13 cellular contexts compared by ENCODE assay signal in genomic region chr2:53312721-53313120, GRCh38.
"Had no signal": no experiment of that assay in that cellular context is flagged by ENCODE, and none has a peak within 500 bp of the region (broad histone marks: within the 10 kb centered on the region; RNA-seq: fewer than 3 reads in every experiment).

No MANE protein-coding gene starts in this region.

- H3K9me3 ChIP-seq: stomach had no signal

- H2AFZ ChIP-seq: neural progenitor cell, parathyroid adenoma had no signal

- H3K4me1 ChIP-seq: parathyroid adenoma, stomach had no signal

- H3K9ac ChIP-seq: neural progenitor cell, parathyroid adenoma had no signal

- H3K27ac ChIP-seq: neural progenitor cell, parathyroid adenoma, skin epidermis, stomach, VCaP had no signal

- H3K4me3 ChIP-seq: neural progenitor cell, skin epidermis, stomach had no signal

- H3K79me2 ChIP-seq: parathyroid adenoma had no signal

- H3K36me3 ChIP-seq: neural progenitor cell, stomach had no signal

- H3K27me3 ChIP-seq: neural progenitor cell, stomach had no signal

- H3K4me2 ChIP-seq: neural progenitor cell had no signal

- ATAC-seq: activated CD4-positive, alpha-beta T cell treated with anti-CD3 and anti-CD28 coated beads for 36 hours; activated CD8-positive, alpha-beta T cell treated with anti-CD3 and anti-CD28 coated beads for 36 hours; left lobe of liver had no signal

- DNase-seq: activated CD4-positive, alpha-beta T cell treated with anti-CD3 and anti-CD28 coated beads for 36 hours; activated CD8-positive, alpha-beta memory T cell treated with anti-CD3 and anti-CD28 coated beads, Interleukin-2, amount 50 U/mL, for 48 hours; activated CD8-positive, alpha-beta T cell treated with anti-CD3 and anti-CD28 coated beads for 36 hours; activated naive CD4-positive, alpha-beta T cell treated with anti-CD3 and anti-CD28 coated beads for 36 hours; dermis blood vessel endothelial cell; glutamatergic neuron; stomach; T-helper 1 cell had no signal
